8 cellular contexts compared by ENCODE assay signal in the genomic region with DNA sequence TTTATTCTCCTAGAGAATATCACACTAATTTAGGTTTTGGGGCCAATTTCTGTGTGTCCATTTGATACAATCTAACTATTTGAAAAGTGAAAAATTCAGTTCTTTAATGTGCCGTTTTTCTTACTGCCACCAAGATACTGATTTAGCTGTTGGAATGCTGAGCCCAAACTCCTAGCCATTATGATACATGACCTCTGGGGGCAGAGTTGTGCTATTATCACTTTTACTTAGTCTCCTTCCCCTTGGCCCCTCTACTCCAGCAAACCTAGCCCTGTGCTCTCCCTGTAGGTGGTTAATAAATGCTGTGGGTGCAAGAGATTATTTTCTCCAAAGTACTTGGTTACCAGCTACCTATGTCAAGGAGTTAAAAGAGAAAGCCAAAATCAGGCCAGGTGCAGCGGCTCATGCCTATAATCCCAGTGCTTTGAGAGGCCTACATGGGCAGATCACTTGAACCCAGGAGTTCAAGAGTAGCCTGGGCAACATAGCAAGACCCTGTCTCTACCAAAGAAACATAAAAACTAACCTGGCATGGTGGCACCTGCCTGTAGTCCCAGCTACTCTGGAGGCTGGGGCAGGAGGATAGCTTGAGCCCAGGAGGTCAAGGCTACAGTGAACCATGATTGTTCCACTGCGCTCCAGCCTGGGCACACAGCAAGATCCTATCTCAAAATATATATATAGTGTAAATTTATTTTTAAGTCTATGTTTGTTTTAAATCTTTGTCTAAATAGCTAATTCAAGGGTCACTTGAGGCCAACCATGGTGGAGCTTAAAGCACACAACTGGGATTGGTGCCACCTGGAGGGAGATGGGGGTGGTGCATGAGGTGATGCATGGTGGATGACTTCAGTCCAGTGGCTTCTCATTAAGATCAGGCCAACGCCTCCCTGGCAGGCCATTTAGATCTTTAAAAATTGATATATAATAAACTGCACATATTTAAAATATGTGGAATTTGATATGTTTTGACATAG.
DNase-seq lines count a peak whose midpoint lies in the region; ATAC-seq lines count a peak whose summit lies in the region.

No MANE protein-coding gene starts in this region.

- H3K4me1 Mint-ChIP-seq in activated CD8-positive, alpha-beta T cell treated with anti-CD3 and anti-CD28 coated beads, Interleukin-2, amount 10 ng/mL, durations not matched to agents 7 days and 5 days (ENCODE audit: low read depth): peaks cover 5% of the 10 kb centered on the region

- in situ Hi-C loops in KBM-7 (cut with MboI; ENCODE audit: low pct_unique_long_range_greater_than_20kb, low sequenced_read_pairs): no loop called here

- H3K27ac Mint-ChIP-seq in activated CD8-positive, alpha-beta T cell treated with anti-CD3 and anti-CD28 coated beads, Interleukin-2, amount 10 ng/mL, durations not matched to agents 7 days and 5 days: no peak overlapping the region

- H3K9me3 Mint-ChIP-seq in activated CD8-positive, alpha-beta T cell treated with anti-CD3 and anti-CD28 coated beads, Interleukin-2, amount 10 ng/mL, durations not matched to agents 7 days and 5 days (ENCODE audit: insufficient read depth): no peaks in the 10 kb centered on the region

- H3K36me3 Mint-ChIP-seq in activated CD8-positive, alpha-beta T cell treated with anti-CD3 and anti-CD28 coated beads, Interleukin-2, amount 10 ng/mL, durations not matched to agents 7 days and 5 days (ENCODE audit: low read depth): no peaks in the 10 kb centered on the region

- peaks cover 11% of the 10 kb centered on the region for H3K27me3 Mint-ChIP-seq in activated CD8-positive, alpha-beta T cell treated with anti-CD3 and anti-CD28 coated beads, Interleukin-2, amount 10 ng/mL, durations not matched to agents 7 days and 5 days (ENCODE audit: low read depth)

- no peak overlapping the region for H3K4me3 Mint-ChIP-seq in activated CD8-positive, alpha-beta T cell treated with anti-CD3 and anti-CD28 coated beads, Interleukin-2, amount 10 ng/mL, durations not matched to agents 7 days and 5 days

- peak; percentile 8 for DNase-seq in NCI-H2171 treated with DMSO at 0.1 percent for 48 hours (lab: John Stamatoyannopoulos, UW)
- no peak for DNase-seq in NCI-H2171 (lab: John Stamatoyannopoulos, UW)
- DNase-seq in KBM-7: peak; percentile 11
- peak; percentile 60 for DNase-seq in activated CD8-positive, alpha-beta T cell treated with anti-CD3 and anti-CD28 coated beads, Interleukin-2, amount 10 ng/mL, durations not matched to agents 7 days and 5 days
- DNase-seq in foreskin melanocyte: peak; percentile 8
- DNase-seq in stimulated activated CD4-positive, alpha-beta T cell treated with anti-CD3 and anti-CD28 coated beads, Interleukin-1b, Interleukin-23, amount 100 ng/mL, for 48 hours: peak; percentile 33
- DNase-seq in mucosa of gallbladder (ENCODE audit: low spot score): no peak

- CTCF ChIA-PET in activated CD8-positive, alpha-beta T cell treated with anti-CD3 and anti-CD28 coated beads, Interleukin-2, amount 10 ng/mL, durations not matched to agents 7 days and 5 days (lab: Charles Lee): interaction anchor here (0.8 to 2.7 kb wide), 14 partner anchors 8 to 233 kb away, joined by 3 to 15 read pairs (median 4); no protein-coding TSS in a partner anchor

- peak; percentile 57 for ATAC-seq in activated CD8-positive, alpha-beta T cell treated with anti-CD3 and anti-CD28 coated beads, Interleukin-2, amount 10 ng/mL, durations not matched to agents 7 days and 5 days
- ATAC-seq in HG03025 (IDR thresholded peaks at IDR 0.05; ENCODE audit: low FRiP score, unreplicated experiment): no peak

- POLR2A ChIA-PET in activated CD8-positive, alpha-beta T cell treated with anti-CD3 and anti-CD28 coated beads, Interleukin-2, amount 10 ng/mL, durations not matched to agents 7 days and 5 days (lab: Charles Lee): no interaction called here

Comparison
In these comparisons a context has a peak if more than half of its experiments do, and no peak if none do; other contexts are left out.
1. DNase-seq: peak in NCI-H2171 treated with DMSO at 0.1 percent for 48 hours (single experiment), KBM-7 (single experiment), activated CD8-positive, alpha-beta T cell treated with anti-CD3 and anti-CD28 coated beads, Interleukin-2, amount 10 ng/mL, durations not matched to agents 7 days and 5 days (single experiment), foreskin melanocyte (single experiment) and stimulated activated CD4-positive, alpha-beta T cell treated with anti-CD3 and anti-CD28 coated beads, Interleukin-1b, Interleukin-23, amount 100 ng/mL, for 48 hours (single experiment); none in NCI-H2171 (single experiment) and mucosa of gallbladder (single experiment).